In the genomic region with DNA sequence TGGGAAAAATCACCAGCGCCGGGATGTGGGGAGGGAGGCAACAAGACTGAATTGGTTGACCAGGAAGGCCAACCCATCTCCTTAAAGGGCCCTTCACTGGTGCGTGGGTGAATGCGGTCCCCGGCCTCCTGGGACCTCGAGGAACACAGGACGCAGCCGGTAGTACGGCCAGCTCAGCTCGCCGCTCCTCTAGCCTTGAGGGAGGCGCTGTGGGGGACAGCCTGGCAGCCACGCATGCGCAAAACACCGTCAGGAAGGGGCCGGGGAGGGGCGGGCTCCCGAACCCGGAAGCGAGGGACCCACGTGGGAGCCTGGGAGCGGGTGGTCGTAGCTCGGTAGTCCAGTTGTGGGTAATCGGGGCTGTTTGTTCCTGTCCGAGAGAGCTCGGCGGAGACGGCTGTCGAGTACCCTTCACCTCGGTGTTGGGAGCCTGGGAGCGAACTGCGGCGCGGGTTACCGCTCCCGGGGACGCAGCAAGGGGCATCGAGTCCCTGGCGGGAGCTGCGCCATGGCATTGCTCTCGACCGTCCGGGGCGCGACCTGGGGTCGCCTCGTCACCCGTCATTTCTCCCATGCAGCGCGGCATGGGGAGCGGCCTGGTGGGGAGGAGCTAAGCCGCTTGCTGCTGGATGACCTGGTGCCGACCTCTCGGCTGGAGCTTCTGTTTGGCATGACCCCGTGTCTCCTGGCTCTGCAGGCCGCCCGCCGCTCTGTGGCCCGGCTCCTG, we compare ENCODE assay signal across 8 cellular contexts. TPM values are rescaled to one million over a fixed set of nuclear protein-coding genes. Genes with fewer than 3 reads are reported as not detected.
DNase-seq lines count a peak whose midpoint lies in the region; ATAC-seq and TF ChIP-seq lines count a peak whose summit lies in the region.

A gene with protein sequence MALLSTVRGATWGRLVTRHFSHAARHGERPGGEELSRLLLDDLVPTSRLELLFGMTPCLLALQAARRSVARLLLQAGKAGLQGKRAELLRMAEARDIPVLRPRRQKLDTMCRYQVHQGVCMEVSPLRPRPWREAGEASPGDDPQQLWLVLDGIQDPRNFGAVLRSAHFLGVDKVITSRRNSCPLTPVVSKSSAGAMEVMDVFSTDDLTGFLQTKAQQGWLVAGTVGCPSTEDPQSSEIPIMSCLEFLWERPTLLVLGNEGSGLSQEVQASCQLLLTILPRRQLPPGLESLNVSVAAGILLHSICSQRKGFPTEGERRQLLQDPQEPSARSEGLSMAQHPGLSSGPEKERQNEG (plus strand): TSS at position 281 of the 727 bp plus-strand sequence. CDS start 228 bp downstream, at position 509.

- peaks cover 38% of the 10 kb centered on the region for H3K4me1 Mint-ChIP-seq in T-helper 17 cell

- TF ChIP-seq CTCF in GM12874 (IDR thresholded peaks at IDR 0.05; ENCODE audit: insufficient read depth, low read depth, low read length) (peak; percentile 30; the same call in 1 of the 2 replicates), psoas muscle (IDR thresholded peaks at IDR 0.05) (no peak)

- ATAC-seq in HG02678 (IDR thresholded peaks at IDR 0.05; ENCODE audit: unreplicated experiment) (peak; percentile 85), T-helper 17 cell (peak; percentile 87), left ventricle myocardium superior (peak; percentile 97), psoas muscle (peak; percentile 95 to 96 (median 95))

- peak within 1 kb of the TSS; percentile 93 for H3K27ac ChIP-seq in psoas muscle
- peak within 1 kb of the TSS; percentile 64 for H3K27ac ChIP-seq in urinary bladder (ENCODE audit: low read depth)

- no peaks in the 10 kb centered on the region for H3K27me3 ChIP-seq in psoas muscle (ENCODE audit: insufficient read depth in 3 of 3, low read length in 2 of 3)

- H3K27me3 Mint-ChIP-seq in T-helper 17 cell: no peaks in the 10 kb centered on the region

- WGBS in psoas muscle, 3 donors: 0 to 1% (median 0%) methylated on average over 50 to 60 of the region's 60 CpGs
- WGBS in urinary bladder: under 1% methylated on average over 60 of the region's 60 CpGs

- H3K4me3 Mint-ChIP-seq in T-helper 17 cell: peak within 1 kb of the TSS; percentile 96

- H3K9me3 ChIP-seq in T-helper 17 cell (ENCODE audit: control insufficient read depth, low read length, poor library complexity, severe bottlenecking) (no peaks in the 10 kb centered on the region), psoas muscle (no peaks in the 10 kb centered on the region)

- H3K4me3 ChIP-seq in psoas muscle: peak within 1 kb of the TSS; percentile 92
- peak within 1 kb of the TSS; percentile 69 for H3K4me3 ChIP-seq in urinary bladder (ENCODE audit: low read depth, low read length)

- H3K4me1 ChIP-seq in psoas muscle (peaks cover 14% of the 10 kb centered on the region), urinary bladder (ENCODE audit: insufficient read depth) (no peaks in the 10 kb centered on the region)

- peaks cover 0 to 8% of the 10 kb centered on the region in 2 donors for H3K36me3 ChIP-seq in psoas muscle (ENCODE audit: insufficient read depth in 1 of 2, low read depth in 1 of 2)
- H3K36me3 ChIP-seq in urinary bladder (ENCODE audit: insufficient read depth): no peaks in the 10 kb centered on the region

- peaks cover 6% of the 10 kb centered on the region for H3K36me3 Mint-ChIP-seq in T-helper 17 cell (ENCODE audit: low read depth)

- H3K27ac Mint-ChIP-seq in T-helper 17 cell: peak within 1 kb of the TSS; percentile 96

- DNase-seq in NCI-H146 treated with DMSO at 0.1 percent for 48 hours (lab: John Stamatoyannopoulos, UW; ENCODE audit: unreplicated experiment) (peak; percentile 83), T-helper 17 cell (peak; percentile 74 to 86 (median 85)), amygdala (lab: John Stamatoyannopoulos, UW) (peak; percentile 58 to 95 (median 90)), left ventricle myocardium superior (peak; percentile 96), psoas muscle (peak; percentile 95 to 98)

- intact Hi-C loops in left ventricle myocardium superior (cut with micrococcal nuclease): no loop called here
- intact Hi-C loops in psoas muscle (cut with DNase I): loop anchor here (2.0 to 5.0 kb wide), 3 partner anchors 64 to 771 kb away; no protein-coding TSS in a partner anchor

RNA-seq across cellular contexts. Expression of the gene that starts here (rescaled TPM):
- total RNA-seq in T-helper 17 cell (1 to 10 TPM; 2.6 to 3.4 TPM), left ventricle myocardium superior (9.2 TPM), psoas muscle (10 to 100 TPM in 1 of 4 donors, 1 to 10 TPM in 3; 8.7 to 12.1 (median 8.9) TPM), urinary bladder (3.0 TPM)
- polyA plus RNA-seq in psoas muscle (10 to 100 TPM; 11.1 to 30.6 (median 18.3) TPM), urinary bladder (7.9 TPM)

Comparison
In these comparisons a context has a peak if more than half of its experiments do, and no peak if none do; other contexts are left out.
1. Peak in every context shown above with its lines: DNase-seq, ATAC-seq, H3K4me3 ChIP-seq and H3K27ac ChIP-seq.